In genomic region chr6:141780296-141780695, GRCh38 we compare ENCODE assay signal across 26 cellular contexts.
"Had no signal": no experiment of that assay in that cellular context is flagged by ENCODE, and none has a peak within 500 bp of the region (broad histone marks: within the 10 kb centered on the region; RNA-seq: fewer than 3 reads in every experiment).

No MANE protein-coding gene starts in this region.

- FAIRE-seq: endothelial cell of umbilical vein had no signal

- H3K36me3 ChIP-seq: colonic mucosa, esophagus muscularis mucosa, esophagus squamous epithelium, gastrocnemius medialis, gastroesophageal sphincter, heart left ventricle, heart right ventricle had no signal

- H3K4me2 ChIP-seq: hepatocyte had no signal

- H3K9me3 ChIP-seq: colonic mucosa, esophagus muscularis mucosa, esophagus squamous epithelium, gastrocnemius medialis, gastroesophageal sphincter, heart left ventricle, heart right ventricle had no signal

- H3K4me1 ChIP-seq: colonic mucosa, esophagus muscularis mucosa, esophagus squamous epithelium, foreskin keratinocyte, gastrocnemius medialis, gastroesophageal sphincter had no signal

- H3K27me3 ChIP-seq: colonic mucosa, dorsolateral prefrontal cortex, esophagus muscularis mucosa, esophagus squamous epithelium, foreskin keratinocyte, gastrocnemius medialis, gastroesophageal sphincter, heart left ventricle, heart right ventricle, hepatocyte had no signal

- ATAC-seq: effector memory CD8-positive, alpha-beta T cell; esophagus mucosa; foreskin keratinocyte; gastrocnemius medialis; gastroesophageal sphincter; heart left ventricle; heart right ventricle had no signal

- H3K27ac ChIP-seq: colonic mucosa, coronary artery, dorsolateral prefrontal cortex, epithelial cell of prostate, esophagus muscularis mucosa, esophagus squamous epithelium, foreskin keratinocyte, gastrocnemius medialis, gastroesophageal sphincter, heart left ventricle, heart right ventricle, hepatocyte had no signal

- H3K4me3 ChIP-seq: colonic mucosa, coronary artery, dorsolateral prefrontal cortex, esophagus muscularis mucosa, esophagus squamous epithelium, gastrocnemius medialis, gastroesophageal sphincter, heart left ventricle, heart right ventricle, hepatocyte had no signal

- H3K79me2 ChIP-seq: hepatocyte had no signal

- DNase-seq: colonic mucosa; cortex of kidney; dermis blood vessel endothelial cell; dorsolateral prefrontal cortex; effector CD4-positive, alpha-beta T cell; effector CD8-positive, alpha-beta T cell; effector memory CD4-positive, alpha-beta T cell; effector memory CD8-positive, alpha-beta T cell; endodermal cell; erythroblast; esophagus squamous epithelium; foreskin fibroblast; foreskin keratinocyte; foreskin melanocyte; gastrocnemius medialis; glutamatergic neuron; head of caudate nucleus; heart left ventricle; heart right ventricle had no signal

- H2AFZ ChIP-seq: hepatocyte had no signal
